ENCODE assay signal across 10 cellular contexts in the genomic region with DNA sequence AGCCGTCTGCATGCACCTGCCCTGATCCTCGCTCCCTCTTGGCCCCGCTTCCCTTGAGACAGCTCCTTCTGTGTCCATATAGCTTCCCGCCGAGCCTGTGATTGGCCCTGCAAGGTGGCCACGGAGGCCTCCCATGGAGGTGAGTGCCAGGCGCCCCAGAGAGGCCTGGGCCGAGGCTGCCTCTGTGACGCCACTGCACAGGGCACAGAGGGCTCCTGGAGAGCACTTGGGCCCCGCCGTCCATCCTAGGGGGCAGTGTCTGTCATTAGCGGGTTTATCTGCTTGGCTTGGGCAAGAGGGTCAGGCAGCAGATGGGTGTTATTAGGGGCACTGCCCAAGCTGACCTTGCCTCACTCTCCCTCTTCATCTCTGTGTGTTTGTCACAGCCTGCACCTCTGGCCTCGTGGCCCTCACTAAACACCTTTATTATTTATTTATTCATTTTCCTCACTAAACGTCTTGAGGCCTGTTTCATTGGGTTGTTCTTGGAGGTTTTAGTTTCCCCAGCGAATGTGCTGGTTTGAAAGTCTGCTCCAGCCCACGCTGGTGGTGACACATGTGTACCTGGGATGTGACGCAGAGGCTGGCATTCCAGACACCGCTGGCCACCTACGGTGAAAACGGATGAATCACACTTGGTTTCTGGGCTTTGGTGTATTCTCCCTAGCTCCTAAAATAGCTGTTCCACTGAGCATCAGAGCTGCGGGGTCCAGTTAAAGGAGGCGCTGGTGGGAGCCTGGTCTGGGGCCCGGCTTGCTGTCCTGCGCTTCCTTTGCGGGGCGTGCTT. TPM values are rescaled to one million over a fixed set of nuclear protein-coding genes. Genes with fewer than 3 reads are reported as not detected.
A peak's percentile ranks its signal among the peaks of the same experiment; 100 is the strongest.
DNase-seq lines count a peak whose midpoint lies in the region; ATAC-seq and TF ChIP-seq lines count a peak whose summit lies in the region.
"Had no signal": no experiment of that assay in that cellular context is flagged by ENCODE, and none has a peak within 500 bp of the region (broad histone marks: within the 10 kb centered on the region; RNA-seq: fewer than 3 reads in every experiment).

No MANE protein-coding gene starts in this region.

- POLR2A ChIA-PET in WTC11 (lab: Charles Lee) = no interaction called here

- 61 to 75% methylated on average over 14 to 18 of the region's 26 CpGs for WGBS in esophagus squamous epithelium, 2 donors

- peaks cover 42 to 100% (median 72%) of the 10 kb centered on the region in 3 donors for H3K4me1 ChIP-seq in esophagus squamous epithelium

- peaks cover 0 to 45% (median 6%) of the 10 kb centered on the region in 3 donors for H3K36me3 ChIP-seq in esophagus squamous epithelium

- H3K27ac ChIP-seq in esophagus squamous epithelium = peak overlapping the region in 3 of 4 donors; percentile 35 to 82 (median 77)
- H3K27ac ChIP-seq: suprapubic skin had no signal

- H3K4me3 ChIP-seq in esophagus squamous epithelium = no peak overlapping the region
- H3K4me3 ChIP-seq: suprapubic skin had no signal

- H3K27me3 ChIP-seq in esophagus squamous epithelium = no peaks in the 10 kb centered on the region
- H3K27me3 ChIP-seq: suprapubic skin had no signal

- H3K9me3 ChIP-seq in esophagus squamous epithelium = no peaks in the 10 kb centered on the region
- H3K9me3 ChIP-seq: suprapubic skin had no signal

- TF ChIP-seq POLR2A in esophagus squamous epithelium (IDR thresholded peaks at IDR 0.05) = no peak

- DNase-seq in HPDE6-E6E7 (ENCODE audit: extremely low spot score) (peak; percentile 72), WTC11 (ENCODE audit: low spot score) (no peak), esophagus squamous epithelium (lab: John Stamatoyannopoulos, UW) (no peak), progenitor cell of endocrine pancreas (ENCODE audit: low spot score, unreplicated experiment) (no peak), mesothelial cell of epicardium (ENCODE audit: low spot score in 2 of 2, unreplicated experiment in 2 of 2) (no peak)
- peak; percentile 70 for DNase-seq in stimulated activated CD4-positive, alpha-beta T cell treated with anti-CD3 and anti-CD28 coated beads, Interleukin-15, amount 100 ng/mL, for 24 hours
- DNase-seq: H9, NCI-H1694 treated with DMSO at 0.1 percent for 48 hours had no signal

- no peaks in the 10 kb centered on the region for H3K36me3 Mint-ChIP-seq in WTC11
- peaks cover 3% of the 10 kb centered on the region for H3K36me3 Mint-ChIP-seq in progenitor cell of endocrine pancreas (ENCODE audit: insufficient read depth)
- H3K36me3 Mint-ChIP-seq in mesothelial cell of epicardium = no peaks in the 10 kb centered on the region

- TF ChIP-seq CTCF in WTC11 (IDR thresholded peaks at IDR 0.05) (no peak), esophagus squamous epithelium (IDR thresholded peaks at IDR 0.05) (no peak), progenitor cell of endocrine pancreas (IDR thresholded peaks at IDR 0.05; ENCODE audit: unreplicated experiment) (no peak), mesothelial cell of epicardium (IDR thresholded peaks at IDR 0.05; ENCODE audit: unreplicated experiment) (no peak)

- H3K27ac Mint-ChIP-seq in WTC11 (no peak overlapping the region), progenitor cell of endocrine pancreas (no peak overlapping the region), mesothelial cell of epicardium (no peak overlapping the region)

- ATAC-seq in WTC11 (peak; percentile 20; the same call in 1 of the 2 replicates), GM18870 (IDR thresholded peaks at IDR 0.05; ENCODE audit: unreplicated experiment) (no peak)

- no peaks in the 10 kb centered on the region for H3K9me3 Mint-ChIP-seq in WTC11
- H3K9me3 Mint-ChIP-seq in progenitor cell of endocrine pancreas (ENCODE audit: low read depth) = no peaks in the 10 kb centered on the region
- H3K9me3 Mint-ChIP-seq in mesothelial cell of epicardium = no peaks in the 10 kb centered on the region
- H3K9me3 Mint-ChIP-seq: H9 had no signal

- no peaks in the 10 kb centered on the region for H3K27me3 Mint-ChIP-seq in WTC11 (ENCODE audit: low read depth)
- H3K27me3 Mint-ChIP-seq in progenitor cell of endocrine pancreas = no peaks in the 10 kb centered on the region
- H3K27me3 Mint-ChIP-seq in mesothelial cell of epicardium (ENCODE audit: low read depth) = no peaks in the 10 kb centered on the region

- CTCF ChIA-PET in WTC11 (lab: Charles Lee) = interaction anchor here (0.9 to 1.4 kb wide), 2 partner anchors 87 to 179 kb away, joined by 3 read pairs; no protein-coding TSS in a partner anchor

- no peak overlapping the region for H3K4me3 Mint-ChIP-seq in WTC11
- H3K4me3 Mint-ChIP-seq in progenitor cell of endocrine pancreas (ENCODE audit: low read depth) = no peak overlapping the region
- H3K4me3 Mint-ChIP-seq in mesothelial cell of epicardium = no peak overlapping the region
- H3K4me3 Mint-ChIP-seq: H9 had no signal

- intact Hi-C loops in esophagus squamous epithelium (cut with DNase I) = no loop called here

- H3K4me1 Mint-ChIP-seq in WTC11 (peaks cover 17% of the 10 kb centered on the region), progenitor cell of endocrine pancreas (ENCODE audit: low read depth) (peaks cover 22% of the 10 kb centered on the region), mesothelial cell of epicardium (peaks cover 27% of the 10 kb centered on the region)

TF ChIP-seq in WTC11, 78 proteins besides CTCF, POLR2A, EP300 and RAD21:
- TF ChIP-seq, protein P1, sequence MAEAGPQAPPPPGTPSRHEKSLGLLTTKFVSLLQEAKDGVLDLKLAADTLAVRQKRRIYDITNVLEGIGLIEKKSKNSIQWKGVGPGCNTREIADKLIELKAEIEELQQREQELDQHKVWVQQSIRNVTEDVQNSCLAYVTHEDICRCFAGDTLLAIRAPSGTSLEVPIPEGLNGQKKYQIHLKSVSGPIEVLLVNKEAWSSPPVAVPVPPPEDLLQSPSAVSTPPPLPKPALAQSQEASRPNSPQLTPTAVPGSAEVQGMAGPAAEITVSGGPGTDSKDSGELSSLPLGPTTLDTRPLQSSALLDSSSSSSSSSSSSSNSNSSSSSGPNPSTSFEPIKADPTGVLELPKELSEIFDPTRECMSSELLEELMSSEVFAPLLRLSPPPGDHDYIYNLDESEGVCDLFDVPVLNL (CRISPR knock-in tag; IDR thresholded peaks at IDR 0.05; ENCODE audit: borderline replicate concordance, low read depth) = no peak
- TF ChIP-seq, protein P2, sequence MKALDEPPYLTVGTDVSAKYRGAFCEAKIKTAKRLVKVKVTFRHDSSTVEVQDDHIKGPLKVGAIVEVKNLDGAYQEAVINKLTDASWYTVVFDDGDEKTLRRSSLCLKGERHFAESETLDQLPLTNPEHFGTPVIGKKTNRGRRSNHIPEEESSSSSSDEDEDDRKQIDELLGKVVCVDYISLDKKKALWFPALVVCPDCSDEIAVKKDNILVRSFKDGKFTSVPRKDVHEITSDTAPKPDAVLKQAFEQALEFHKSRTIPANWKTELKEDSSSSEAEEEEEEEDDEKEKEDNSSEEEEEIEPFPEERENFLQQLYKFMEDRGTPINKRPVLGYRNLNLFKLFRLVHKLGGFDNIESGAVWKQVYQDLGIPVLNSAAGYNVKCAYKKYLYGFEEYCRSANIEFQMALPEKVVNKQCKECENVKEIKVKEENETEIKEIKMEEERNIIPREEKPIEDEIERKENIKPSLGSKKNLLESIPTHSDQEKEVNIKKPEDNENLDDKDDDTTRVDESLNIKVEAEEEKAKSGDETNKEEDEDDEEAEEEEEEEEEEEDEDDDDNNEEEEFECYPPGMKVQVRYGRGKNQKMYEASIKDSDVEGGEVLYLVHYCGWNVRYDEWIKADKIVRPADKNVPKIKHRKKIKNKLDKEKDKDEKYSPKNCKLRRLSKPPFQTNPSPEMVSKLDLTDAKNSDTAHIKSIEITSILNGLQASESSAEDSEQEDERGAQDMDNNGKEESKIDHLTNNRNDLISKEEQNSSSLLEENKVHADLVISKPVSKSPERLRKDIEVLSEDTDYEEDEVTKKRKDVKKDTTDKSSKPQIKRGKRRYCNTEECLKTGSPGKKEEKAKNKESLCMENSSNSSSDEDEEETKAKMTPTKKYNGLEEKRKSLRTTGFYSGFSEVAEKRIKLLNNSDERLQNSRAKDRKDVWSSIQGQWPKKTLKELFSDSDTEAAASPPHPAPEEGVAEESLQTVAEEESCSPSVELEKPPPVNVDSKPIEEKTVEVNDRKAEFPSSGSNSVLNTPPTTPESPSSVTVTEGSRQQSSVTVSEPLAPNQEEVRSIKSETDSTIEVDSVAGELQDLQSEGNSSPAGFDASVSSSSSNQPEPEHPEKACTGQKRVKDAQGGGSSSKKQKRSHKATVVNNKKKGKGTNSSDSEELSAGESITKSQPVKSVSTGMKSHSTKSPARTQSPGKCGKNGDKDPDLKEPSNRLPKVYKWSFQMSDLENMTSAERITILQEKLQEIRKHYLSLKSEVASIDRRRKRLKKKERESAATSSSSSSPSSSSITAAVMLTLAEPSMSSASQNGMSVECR (CRISPR knock-in tag; IDR thresholded peaks at IDR 0.05; ENCODE audit: borderline replicate concordance) = no peak
- TF ChIP-seq HMGA2 (CRISPR knock-in tag; IDR thresholded peaks at IDR 0.05) (no peak), JUN (CRISPR knock-in tag; IDR thresholded peaks at IDR 0.05) (no peak), MAX (CRISPR knock-in tag; IDR thresholded peaks at IDR 0.05) (no peak), NFATC4 (CRISPR knock-in tag; IDR thresholded peaks at IDR 0.05) (no peak), MLX (CRISPR knock-in tag; IDR thresholded peaks at IDR 0.05) (no peak), TEAD4 (CRISPR knock-in tag; IDR thresholded peaks at IDR 0.05) (no peak), ZNF423 (CRISPR knock-in tag; IDR thresholded peaks at IDR 0.05) (no peak)

RNA-seq across cellular contexts. Expression of gene ZFYVE21, which starts 5.9 kb away (rescaled TPM):
- total RNA-seq in WTC11 (2021) = 59.7 to 69.2 TPM (median 65.1 TPM) in 3 replicates
- 100 to 1,000 TPM in 2 of 4 donors, 10 to 100 TPM in 2; 69.5 to 134 (median 89.3) TPM for total RNA-seq in esophagus squamous epithelium
- total RNA-seq in progenitor cell of endocrine pancreas = 47.2 and 52.5 TPM in 2 replicates
- total RNA-seq in mesothelial cell of epicardium = 32.9 to 40.2 TPM (median 37.3 TPM) in 3 replicates

RNA-seq across cellular contexts. Expression of gene XRCC3, which starts 6.3 kb away (rescaled TPM):
- 46.7 to 51.4 TPM (median 50.5 TPM) in 3 replicates for total RNA-seq in WTC11 (2021)
- 10 to 100 TPM; 10.9 to 17.8 (median 12.6) TPM for total RNA-seq in esophagus squamous epithelium
- total RNA-seq in progenitor cell of endocrine pancreas = 25.7 and 30.2 TPM in 2 replicates
- 17.0 to 19.7 TPM (median 19.2 TPM) in 3 replicates for total RNA-seq in mesothelial cell of epicardium

Comparison
In these comparisons a context has a peak if more than half of its experiments do, and no peak if none do; other contexts are left out.
1. DNase-seq: peak in HPDE6-E6E7 (single experiment) and stimulated activated CD4-positive, alpha-beta T cell treated with anti-CD3 and anti-CD28 coated beads, Interleukin-15, amount 100 ng/mL, for 24 hours (single experiment); none in WTC11 (single experiment), esophagus squamous epithelium (single experiment), progenitor cell of endocrine pancreas (single experiment) and mesothelial cell of epicardium (0 of 2).